In the genomic region with DNA sequence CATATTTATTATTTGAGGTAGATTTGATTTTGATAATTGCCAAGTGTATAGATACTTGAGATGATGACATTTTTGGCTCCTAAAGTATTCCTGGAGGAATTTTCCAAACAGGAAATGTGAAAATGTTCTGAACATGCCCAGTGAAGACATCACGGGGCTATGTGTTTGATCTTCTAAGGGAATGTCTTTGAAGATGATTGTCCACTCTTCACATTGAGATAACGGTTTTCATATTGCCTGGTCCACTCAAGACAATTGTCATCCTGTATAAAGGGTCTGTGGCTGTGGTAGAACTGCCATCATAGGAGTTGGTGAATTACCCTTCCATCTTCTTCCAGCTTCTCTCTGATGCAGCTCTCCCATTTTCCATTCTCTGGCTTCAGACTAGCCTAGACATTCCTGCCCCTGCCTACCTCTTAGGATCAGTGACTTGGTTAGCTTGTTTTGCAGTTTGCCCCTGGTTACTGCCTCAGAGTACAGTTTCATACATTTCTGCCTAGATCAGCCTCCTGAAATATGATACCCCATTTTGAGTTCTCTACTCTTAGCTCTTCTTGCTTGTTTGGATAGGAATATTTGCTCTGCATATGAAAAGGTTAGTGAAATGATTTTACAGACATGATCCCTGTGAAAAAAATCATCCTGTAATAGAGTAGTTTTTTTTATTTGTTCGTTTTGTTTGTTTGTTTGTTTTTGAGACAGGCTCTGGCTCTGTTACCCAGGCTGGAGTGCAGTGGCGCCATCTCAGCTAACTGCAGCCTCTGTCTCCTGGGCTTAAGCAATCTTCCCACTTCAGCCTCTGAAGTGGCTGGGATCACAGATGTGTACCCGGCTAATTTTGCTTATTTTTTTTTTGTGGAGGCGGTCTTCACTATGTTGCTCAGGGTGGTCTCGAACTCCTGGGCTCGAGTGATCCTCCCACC, we compare ENCODE assay signal across 14 cellular contexts.
DNase-seq lines count a peak whose midpoint lies in the region; ATAC-seq and TF ChIP-seq lines count a peak whose summit lies in the region.
"Had no signal": no experiment of that assay in that cellular context is flagged by ENCODE, and none has a peak within 500 bp of the region (broad histone marks: within the 10 kb centered on the region; RNA-seq: fewer than 3 reads in every experiment).

No MANE protein-coding gene starts in this region.

- no peak overlapping the region for H2AFZ ChIP-seq in trophoblast cell (ENCODE audit: insufficient read depth, low read length, poor library complexity)

- TF ChIP-seq POLR2A in gastrocnemius medialis (IDR thresholded peaks at IDR 0.05) (no peak), lower leg skin (IDR thresholded peaks at IDR 0.05) (no peak)

- no peak overlapping the region for H2BK12ac ChIP-seq in trophoblast cell (ENCODE audit: low read length)

- H3K27me3 Mint-ChIP-seq in effector memory CD8-positive, alpha-beta T cell: no peaks in the 10 kb centered on the region

- H2AK5ac ChIP-seq in trophoblast cell (ENCODE audit: low read length): no peak overlapping the region

- H3K79me2 ChIP-seq in trophoblast cell (ENCODE audit: control insufficient read depth, insufficient read depth, low read length, poor library complexity): no peaks in the 10 kb centered on the region

- no CpG with 5 or more reads among the region's 8 CpGs for WGBS in trophoblast cell (ENCODE audit: extremely low coverage, insufficient coverage, insufficient read length)
- 77 to 81% methylated on average over 8 of the region's 8 CpGs for WGBS in lower leg skin, 2 donors

- no peak overlapping the region for H3K18ac ChIP-seq in trophoblast cell (ENCODE audit: low read length)

- H3K27ac ChIP-seq in 22Rv1: peak overlapping the region; percentile 42
- H3K27ac ChIP-seq in trophoblast cell (ENCODE audit: low read depth, low read length): no peak overlapping the region
- H3K27ac ChIP-seq in gastrocnemius medialis: no peak overlapping the region

- no peak overlapping the region for H3K9ac ChIP-seq in trophoblast cell (ENCODE audit: low read length)

- no peak overlapping the region for H3K14ac ChIP-seq in trophoblast cell (ENCODE audit: low read length)

- intact Hi-C loops in gastrocnemius medialis (cut with DNase I; ENCODE audit: low total_unique reads) (no loop called here), lower leg skin (cut with DNase I; ENCODE audit: low total_unique reads) (no loop called here)

- H3K4me1 ChIP-seq in trophoblast cell (ENCODE audit: control insufficient read depth in 1 of 2, insufficient read depth in 2 of 2, low read length in 2 of 2): peaks cover 2 to 4% of the 10 kb centered on the region in 2 experiments
- no peaks in the 10 kb centered on the region for H3K4me1 ChIP-seq in gastrocnemius medialis
- H3K4me1 ChIP-seq: BE2C had no signal

- DNase-seq in DMS53 treated with DMSO at 0.1 percent for 48 hours (lab: John Stamatoyannopoulos, UW; ENCODE audit: unreplicated experiment) (peak; percentile 72), NCI-H345 (lab: John Stamatoyannopoulos, UW) (peak; percentile 25), trophoblast cell (no peak), gastrocnemius medialis (no peak), lower leg skin (ENCODE audit: low spot score in 2 of 2) (no peak)
- DNase-seq in effector memory CD8-positive, alpha-beta T cell: no peak
- DNase-seq: anterior cingulate cortex; BE2C; HCEC 1CT; SHP77 treated with DMSO at 0.1 percent for 48 hours; stimulated activated CD4-positive, alpha-beta T cell treated with anti-CD3 and anti-CD28 coated beads, Interleukin-1b, Interleukin-23, amount 100 ng/mL, for 48 hours had no signal

- H3K4me3 ChIP-seq in trophoblast cell (ENCODE audit: low read depth, low read length) (no peak overlapping the region), gastrocnemius medialis (no peak overlapping the region), lower leg skin (ENCODE audit: low read depth, poor library complexity, severe bottlenecking) (no peak overlapping the region)

- H3K4me1 Mint-ChIP-seq in effector memory CD8-positive, alpha-beta T cell (ENCODE audit: low read depth in 2 of 2): peaks cover 22 to 38% of the 10 kb centered on the region in 2 donors

- no peak overlapping the region for H3K23ac ChIP-seq in trophoblast cell (ENCODE audit: low read length)

- no peak overlapping the region for H2BK5ac ChIP-seq in trophoblast cell (ENCODE audit: low read depth, low read length, poor library complexity)

- no peak overlapping the region for H3K4me3 Mint-ChIP-seq in effector memory CD8-positive, alpha-beta T cell
- H3K4me3 Mint-ChIP-seq: stimulated activated effector memory CD8-positive, alpha-beta T cell treated with anti-CD3 and anti-CD28 coated beads, Interleukin-12 subunit alpha, Interleukin-12 subunit beta, amount 100 ng/mL, for 72 hours had no signal

- H3K36me3 Mint-ChIP-seq in effector memory CD8-positive, alpha-beta T cell (ENCODE audit: insufficient read depth): peaks cover 58% of the 10 kb centered on the region

- H3K27ac Mint-ChIP-seq in effector memory CD8-positive, alpha-beta T cell: peak overlapping the region; percentile 74
- H3K27ac Mint-ChIP-seq: stimulated activated effector memory CD8-positive, alpha-beta T cell treated with anti-CD3 and anti-CD28 coated beads, Interleukin-12 subunit alpha, Interleukin-12 subunit beta, amount 100 ng/mL, for 72 hours had no signal

- ATAC-seq in effector memory CD8-positive, alpha-beta T cell (replicated peaks): no peak
- ATAC-seq in gastrocnemius medialis: no peak
- ATAC-seq in HG02623 (IDR thresholded peaks at IDR 0.05; ENCODE audit: unreplicated experiment): no peak
- ATAC-seq: stimulated activated effector memory CD8-positive, alpha-beta T cell treated with anti-CD3 and anti-CD28 coated beads, Interleukin-12 subunit alpha, Interleukin-12 subunit beta, amount 100 ng/mL, for 72 hours had no signal

- H4K91ac ChIP-seq in trophoblast cell (ENCODE audit: low read depth, low read length): no peak overlapping the region

- no peaks in the 10 kb centered on the region for H3K36me3 ChIP-seq in trophoblast cell (ENCODE audit: control insufficient read depth in 1 of 2, insufficient read depth in 2 of 2, low read length in 2 of 2)
- no peaks in the 10 kb centered on the region for H3K36me3 ChIP-seq in gastrocnemius medialis

- in situ Hi-C loops in gastrocnemius medialis (cut with MboI; ENCODE audit: low sequenced_read_pairs in 4 of 4): no loop called here

- peak; percentile 20; the same call in 1 of the 2 replicates for TF ChIP-seq CTCF in 22Rv1 (IDR thresholded peaks at IDR 0.05)
- TF ChIP-seq CTCF in gastrocnemius medialis (IDR thresholded peaks at IDR 0.05 in 4 of 5, conservative IDR thresholded peaks at IDR 0.05 in 1 of 5): no peak
- no peak for TF ChIP-seq CTCF in lower leg skin (IDR thresholded peaks at IDR 0.05)

- H4K12ac ChIP-seq in trophoblast cell (ENCODE audit: low read depth, low read length): no peak overlapping the region

- H3K9me3 ChIP-seq in trophoblast cell (ENCODE audit: insufficient read depth, low read depth, low read length) (no peaks in the 10 kb centered on the region), gastrocnemius medialis (no peaks in the 10 kb centered on the region)
- H3K9me3 ChIP-seq: BE2C had no signal

- H3K79me1 ChIP-seq in trophoblast cell (ENCODE audit: low read length): peaks cover 1% of the 10 kb centered on the region

- H3K27me3 ChIP-seq in trophoblast cell (ENCODE audit: insufficient read depth, low read length) (no peaks in the 10 kb centered on the region), gastrocnemius medialis (no peaks in the 10 kb centered on the region)
- H3K27me3 ChIP-seq: BE2C had no signal

- H4K8ac ChIP-seq in trophoblast cell (ENCODE audit: low read depth, low read length): no peak overlapping the region

- H3K9me3 Mint-ChIP-seq in effector memory CD8-positive, alpha-beta T cell: no peaks in the 10 kb centered on the region
- H3K9me3 Mint-ChIP-seq: stimulated activated effector memory CD8-positive, alpha-beta T cell treated with anti-CD3 and anti-CD28 coated beads, Interleukin-12 subunit alpha, Interleukin-12 subunit beta, amount 100 ng/mL, for 72 hours had no signal

- H2BK120ac ChIP-seq in trophoblast cell (ENCODE audit: insufficient read depth, low read length, poor library complexity): no peak overlapping the region

- no peak overlapping the region for H3K4ac ChIP-seq in trophoblast cell (ENCODE audit: low read depth, low read length)

- no peak overlapping the region for H3K4me2 ChIP-seq in trophoblast cell (ENCODE audit: low read length)

Comparison
In these comparisons a context has a peak if more than half of its experiments do, and no peak if none do; other contexts are left out.
1. DNase-seq: peak in DMS53 treated with DMSO at 0.1 percent for 48 hours (single experiment) and NCI-H345 (single experiment); none in effector memory CD8-positive, alpha-beta T cell (0 of 3), trophoblast cell (0 of 2), gastrocnemius medialis (0 of 2) and lower leg skin (0 of 2).